ENCODE assay signal across 16 cellular contexts in genomic region chr17:8469964-8470363, GRCh38. TPM values are rescaled to one million over a fixed set of nuclear protein-coding genes. Genes with fewer than 3 reads are reported as not detected.
DNase-seq lines count a peak whose midpoint lies in the region; TF ChIP-seq lines count a peak whose summit lies in the region.
"Had no signal": no experiment of that assay in that cellular context is flagged by ENCODE, and none has a peak within 500 bp of the region (broad histone marks: within the 10 kb centered on the region; RNA-seq: fewer than 3 reads in every experiment).

No MANE protein-coding gene starts in this region.

- H3K4me3 ChIP-seq in ovary (no peak overlapping the region), transverse colon (no peak overlapping the region)
- H3K4me3 ChIP-seq: MG63, PC-9 had no signal

- in situ Hi-C loops in G401 (cut with HindIII; ENCODE audit: low sequenced_read_pairs) (no loop called here), transverse colon (cut with MboI; ENCODE audit: low pct_ligation_motif_present in 1 of 4, low pct_unique_long_range_greater_than_20kb in 1 of 4, low sequenced_read_pairs in 3 of 4) (no loop called here)

- no peaks in the 10 kb centered on the region for H3K27me3 Mint-ChIP-seq in chondrocyte (ENCODE audit: low read depth)

- no peak overlapping the region for H3K4me3 Mint-ChIP-seq in chondrocyte (ENCODE audit: unreplicated experiment)

- DNase-seq in G401 (ENCODE audit: low spot score): peak; percentile 96
- DNase-seq in NCI-H2196 (lab: John Stamatoyannopoulos, UW; ENCODE audit: unreplicated experiment): peak; percentile 13
- DNase-seq in chondrocyte (ENCODE audit: low spot score): no peak
- no peak for DNase-seq in ovary
- no peak for DNase-seq in DMS114 treated with DMSO at 0.1 percent for 48 hours (lab: John Stamatoyannopoulos, UW; ENCODE audit: unreplicated experiment)
- no peak for DNase-seq in transverse colon
- DNase-seq in Kasumi-1 (lab: John Stamatoyannopoulos, UW): no peak
- no peak for DNase-seq in NCI-H774 (lab: John Stamatoyannopoulos, UW)
- DNase-seq: activated gamma-delta T cell; COR-L47; erythroblast; MG63; NCI-H1930; PC-9; stimulated activated CD4-positive, alpha-beta T cell treated with anti-CD3 and anti-CD28 coated beads, Interleukin-4, amount 100 ng/mL, for 1 hour had no signal

- 35 to 43% (median 38%) methylated on average over 12 of the region's 12 CpGs for WGBS in ovary, 3 donors
- 81 to 100% methylated on average over 1 to 12 of the region's 12 CpGs for WGBS in transverse colon (ENCODE audit: low coverage in 1 of 2), 2 donors

- H3K9me3 ChIP-seq in ovary (no peaks in the 10 kb centered on the region), transverse colon (no peaks in the 10 kb centered on the region)
- H3K9me3 ChIP-seq: MG63, neutrophil had no signal

- intact Hi-C loops in ovary (cut with DNase I): no loop called here
- intact Hi-C loops in transverse colon (cut with DNase I; ENCODE audit: low total_unique reads): no loop called here

- no peaks in the 10 kb centered on the region for H3K36me3 ChIP-seq in ovary
- peaks cover 0 to 28% (median 6%) of the 10 kb centered on the region in 4 donors for H3K36me3 ChIP-seq in transverse colon

- no peaks in the 10 kb centered on the region for H3K9me3 Mint-ChIP-seq in chondrocyte (ENCODE audit: low read depth)

- peak overlapping the region; percentile 1 to 47 for H3K27ac ChIP-seq in ovary
- peak overlapping the region in 1 of 4 donors; percentile 8 for H3K27ac ChIP-seq in transverse colon
- H3K27ac ChIP-seq: PC-9 had no signal

- H3K4me1 Mint-ChIP-seq in chondrocyte (ENCODE audit: low read depth): peaks cover 21% of the 10 kb centered on the region

- H3K4me1 ChIP-seq in ovary (ENCODE audit: insufficient read depth): peaks cover 14% of the 10 kb centered on the region
- peaks cover 0 to 11% (median 3%) of the 10 kb centered on the region in 4 donors for H3K4me1 ChIP-seq in transverse colon

- peak overlapping the region; percentile 59 for H3K27ac Mint-ChIP-seq in chondrocyte (ENCODE audit: unreplicated experiment)

- no peak for TF ChIP-seq EP300 in ovary (IDR thresholded peaks at IDR 0.05)
- no peak for TF ChIP-seq EP300 in transverse colon (IDR thresholded peaks at IDR 0.05; ENCODE audit: low read depth)

- no peak for TF ChIP-seq CTCF in chondrocyte (IDR thresholded peaks at IDR 0.05)
- TF ChIP-seq CTCF in ovary (IDR thresholded peaks at IDR 0.05): no peak
- TF ChIP-seq CTCF in transverse colon (IDR thresholded peaks at IDR 0.05): no peak

- peaks cover 34% of the 10 kb centered on the region for H3K36me3 Mint-ChIP-seq in chondrocyte (ENCODE audit: low read depth)

- TF ChIP-seq POLR2A in ovary (IDR thresholded peaks at IDR 0.05) (no peak), transverse colon (IDR thresholded peaks at IDR 0.05) (no peak)

- H3K27me3 ChIP-seq in ovary (no peaks in the 10 kb centered on the region), transverse colon (no peaks in the 10 kb centered on the region)
- H3K27me3 ChIP-seq: MG63, neutrophil had no signal

RNA-seq across cellular contexts. Expression of gene NDEL1, which starts 34.3 kb away (rescaled TPM):
- 22.3 and 33.4 TPM in 2 replicates for total RNA-seq in G401 (2014; rRNA removed; shearing (Covaris generic))
- total RNA-seq in chondrocyte (112 to 120 TPM (median 115 TPM) in 3 replicates), ovary (10 to 100 TPM; 57.1 to 86.5 (median 63.2) TPM), transverse colon (10 to 100 TPM; 28.3 to 82.4 (median 77.2) TPM)
- polyA plus RNA-seq in ovary: 10 to 100 TPM; 36.7 to 71.3 TPM

Comparison
In these comparisons a context has a peak if more than half of its experiments do, and no peak if none do; other contexts are left out.
1. DNase-seq: peak in G401 (single experiment) and NCI-H2196 (single experiment); none in chondrocyte (single experiment), ovary (0 of 5), DMS114 treated with DMSO at 0.1 percent for 48 hours (single experiment), transverse colon (single experiment), Kasumi-1 (0 of 2) and NCI-H774 (single experiment).